ENCODE assay signal across 1 cellular context in genomic region chr22:44659140-44659539, GRCh38.
TF ChIP-seq lines count a peak whose summit lies in the region.

No MANE protein-coding gene starts in this region.

TF ChIP-seq in H1, 55 proteins besides CTCF, POLR2A, EP300 and RAD21 (continued from another document):
- TF ChIP-seq, protein P1, sequence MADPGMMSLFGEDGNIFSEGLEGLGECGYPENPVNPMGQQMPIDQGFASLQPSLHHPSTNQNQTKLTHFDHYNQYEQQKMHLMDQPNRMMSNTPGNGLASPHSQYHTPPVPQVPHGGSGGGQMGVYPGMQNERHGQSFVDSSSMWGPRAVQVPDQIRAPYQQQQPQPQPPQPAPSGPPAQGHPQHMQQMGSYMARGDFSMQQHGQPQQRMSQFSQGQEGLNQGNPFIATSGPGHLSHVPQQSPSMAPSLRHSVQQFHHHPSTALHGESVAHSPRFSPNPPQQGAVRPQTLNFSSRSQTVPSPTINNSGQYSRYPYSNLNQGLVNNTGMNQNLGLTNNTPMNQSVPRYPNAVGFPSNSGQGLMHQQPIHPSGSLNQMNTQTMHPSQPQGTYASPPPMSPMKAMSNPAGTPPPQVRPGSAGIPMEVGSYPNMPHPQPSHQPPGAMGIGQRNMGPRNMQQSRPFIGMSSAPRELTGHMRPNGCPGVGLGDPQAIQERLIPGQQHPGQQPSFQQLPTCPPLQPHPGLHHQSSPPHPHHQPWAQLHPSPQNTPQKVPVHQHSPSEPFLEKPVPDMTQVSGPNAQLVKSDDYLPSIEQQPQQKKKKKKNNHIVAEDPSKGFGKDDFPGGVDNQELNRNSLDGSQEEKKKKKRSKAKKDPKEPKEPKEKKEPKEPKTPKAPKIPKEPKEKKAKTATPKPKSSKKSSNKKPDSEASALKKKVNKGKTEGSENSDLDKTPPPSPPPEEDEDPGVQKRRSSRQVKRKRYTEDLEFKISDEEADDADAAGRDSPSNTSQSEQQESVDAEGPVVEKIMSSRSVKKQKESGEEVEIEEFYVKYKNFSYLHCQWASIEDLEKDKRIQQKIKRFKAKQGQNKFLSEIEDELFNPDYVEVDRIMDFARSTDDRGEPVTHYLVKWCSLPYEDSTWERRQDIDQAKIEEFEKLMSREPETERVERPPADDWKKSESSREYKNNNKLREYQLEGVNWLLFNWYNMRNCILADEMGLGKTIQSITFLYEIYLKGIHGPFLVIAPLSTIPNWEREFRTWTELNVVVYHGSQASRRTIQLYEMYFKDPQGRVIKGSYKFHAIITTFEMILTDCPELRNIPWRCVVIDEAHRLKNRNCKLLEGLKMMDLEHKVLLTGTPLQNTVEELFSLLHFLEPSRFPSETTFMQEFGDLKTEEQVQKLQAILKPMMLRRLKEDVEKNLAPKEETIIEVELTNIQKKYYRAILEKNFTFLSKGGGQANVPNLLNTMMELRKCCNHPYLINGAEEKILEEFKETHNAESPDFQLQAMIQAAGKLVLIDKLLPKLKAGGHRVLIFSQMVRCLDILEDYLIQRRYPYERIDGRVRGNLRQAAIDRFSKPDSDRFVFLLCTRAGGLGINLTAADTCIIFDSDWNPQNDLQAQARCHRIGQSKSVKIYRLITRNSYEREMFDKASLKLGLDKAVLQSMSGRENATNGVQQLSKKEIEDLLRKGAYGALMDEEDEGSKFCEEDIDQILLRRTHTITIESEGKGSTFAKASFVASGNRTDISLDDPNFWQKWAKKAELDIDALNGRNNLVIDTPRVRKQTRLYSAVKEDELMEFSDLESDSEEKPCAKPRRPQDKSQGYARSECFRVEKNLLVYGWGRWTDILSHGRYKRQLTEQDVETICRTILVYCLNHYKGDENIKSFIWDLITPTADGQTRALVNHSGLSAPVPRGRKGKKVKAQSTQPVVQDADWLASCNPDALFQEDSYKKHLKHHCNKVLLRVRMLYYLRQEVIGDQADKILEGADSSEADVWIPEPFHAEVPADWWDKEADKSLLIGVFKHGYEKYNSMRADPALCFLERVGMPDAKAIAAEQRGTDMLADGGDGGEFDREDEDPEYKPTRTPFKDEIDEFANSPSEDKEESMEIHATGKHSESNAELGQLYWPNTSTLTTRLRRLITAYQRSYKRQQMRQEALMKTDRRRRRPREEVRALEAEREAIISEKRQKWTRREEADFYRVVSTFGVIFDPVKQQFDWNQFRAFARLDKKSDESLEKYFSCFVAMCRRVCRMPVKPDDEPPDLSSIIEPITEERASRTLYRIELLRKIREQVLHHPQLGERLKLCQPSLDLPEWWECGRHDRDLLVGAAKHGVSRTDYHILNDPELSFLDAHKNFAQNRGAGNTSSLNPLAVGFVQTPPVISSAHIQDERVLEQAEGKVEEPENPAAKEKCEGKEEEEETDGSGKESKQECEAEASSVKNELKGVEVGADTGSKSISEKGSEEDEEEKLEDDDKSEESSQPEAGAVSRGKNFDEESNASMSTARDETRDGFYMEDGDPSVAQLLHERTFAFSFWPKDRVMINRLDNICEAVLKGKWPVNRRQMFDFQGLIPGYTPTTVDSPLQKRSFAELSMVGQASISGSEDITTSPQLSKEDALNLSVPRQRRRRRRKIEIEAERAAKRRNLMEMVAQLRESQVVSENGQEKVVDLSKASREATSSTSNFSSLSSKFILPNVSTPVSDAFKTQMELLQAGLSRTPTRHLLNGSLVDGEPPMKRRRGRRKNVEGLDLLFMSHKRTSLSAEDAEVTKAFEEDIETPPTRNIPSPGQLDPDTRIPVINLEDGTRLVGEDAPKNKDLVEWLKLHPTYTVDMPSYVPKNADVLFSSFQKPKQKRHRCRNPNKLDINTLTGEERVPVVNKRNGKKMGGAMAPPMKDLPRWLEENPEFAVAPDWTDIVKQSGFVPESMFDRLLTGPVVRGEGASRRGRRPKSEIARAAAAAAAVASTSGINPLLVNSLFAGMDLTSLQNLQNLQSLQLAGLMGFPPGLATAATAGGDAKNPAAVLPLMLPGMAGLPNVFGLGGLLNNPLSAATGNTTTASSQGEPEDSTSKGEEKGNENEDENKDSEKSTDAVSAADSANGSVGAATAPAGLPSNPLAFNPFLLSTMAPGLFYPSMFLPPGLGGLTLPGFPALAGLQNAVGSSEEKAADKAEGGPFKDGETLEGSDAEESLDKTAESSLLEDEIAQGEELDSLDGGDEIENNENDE (IDR thresholded peaks at IDR 0.05; ENCODE audit: insufficient replicate concordance, low read length): no peak
